7 cellular contexts compared by ENCODE assay signal in genomic region chr18:41530959-41531358, GRCh38.
"Had no signal": no experiment of that assay in that cellular context is flagged by ENCODE, and none has a peak within 500 bp of the region (broad histone marks: within the 10 kb centered on the region; RNA-seq: fewer than 3 reads in every experiment).

No MANE protein-coding gene starts in this region.

- H3K36me3 Mint-ChIP-seq: IgD-negative memory B cell had no signal

- H3K4me1 Mint-ChIP-seq: IgD-negative memory B cell had no signal

- H3K27me3 Mint-ChIP-seq: IgD-negative memory B cell had no signal

- H3K4me3 Mint-ChIP-seq: IgD-negative memory B cell had no signal

- FAIRE-seq: HepG2, HTR-8/SVneo, K562 had no signal

- ATAC-seq: HepG2, K562 had no signal

- DNase-seq: IMR-90, KBM-7, KG1 had no signal

- H3K27ac Mint-ChIP-seq: IgD-negative memory B cell had no signal
